Comparison of ENCODE assay signal across 17 cellular contexts in the genomic region with DNA sequence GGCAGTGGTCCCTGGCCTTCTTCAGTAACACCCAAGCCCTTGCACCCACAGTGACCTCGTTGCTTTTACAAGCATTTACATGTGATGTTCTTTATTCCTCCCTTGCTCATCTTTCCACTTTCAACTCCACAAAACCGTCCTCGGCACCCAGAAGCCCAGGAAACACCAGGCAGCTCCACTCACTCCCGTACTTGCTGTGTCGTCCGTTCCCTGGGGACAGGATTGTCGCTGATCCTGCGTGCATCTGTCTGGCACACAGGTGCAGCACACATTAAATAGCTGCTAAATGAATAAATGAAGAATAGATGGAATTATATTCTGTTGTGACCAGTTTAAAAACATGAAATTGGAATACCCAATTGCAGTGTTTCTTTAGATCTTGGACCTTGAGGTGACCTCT.
DNase-seq lines count a peak whose midpoint lies in the region; ATAC-seq and TF ChIP-seq lines count a peak whose summit lies in the region.
"Had no signal": no experiment of that assay in that cellular context is flagged by ENCODE, and none has a peak within 500 bp of the region (broad histone marks: within the 10 kb centered on the region; RNA-seq: fewer than 3 reads in every experiment).

No MANE protein-coding gene starts in this region.

- no peaks in the 10 kb centered on the region for H3K27me3 ChIP-seq in AG04450 (ENCODE audit: control insufficient read depth, insufficient read depth, low read length)
- H3K27me3 ChIP-seq in CD4-positive, alpha-beta T cell (ENCODE audit: control insufficient read depth, insufficient read depth, low read length): no peaks in the 10 kb centered on the region

- H3K4me3 Mint-ChIP-seq in chondrocyte (ENCODE audit: unreplicated experiment) (no peak overlapping the region), nephron (no peak overlapping the region)
- no peak overlapping the region for H3K4me3 Mint-ChIP-seq in CD4-positive, alpha-beta T cell

- H3K9me3 ChIP-seq in AG04450 (ENCODE audit: control insufficient read depth, insufficient read depth, low read length): no peaks in the 10 kb centered on the region
- no peaks in the 10 kb centered on the region for H3K9me3 ChIP-seq in CD4-positive, alpha-beta T cell (ENCODE audit: control insufficient read depth, low read length)

- H3K9me3 Mint-ChIP-seq in chondrocyte (ENCODE audit: low read depth): no peaks in the 10 kb centered on the region
- H3K9me3 Mint-ChIP-seq in nephron: no peaks in the 10 kb centered on the region
- no peaks in the 10 kb centered on the region for H3K9me3 Mint-ChIP-seq in CD4-positive, alpha-beta T cell

- H3K36me3 Mint-ChIP-seq in chondrocyte (ENCODE audit: low read depth): no peaks in the 10 kb centered on the region
- H3K36me3 Mint-ChIP-seq in nephron (ENCODE audit: low read depth): peaks cover 15% of the 10 kb centered on the region
- peaks cover 14% of the 10 kb centered on the region for H3K36me3 Mint-ChIP-seq in CD4-positive, alpha-beta T cell (ENCODE audit: low read depth)

- peak overlapping the region; percentile 13 for H3K27ac ChIP-seq in AG04450 (ENCODE audit: low read depth, low read length)
- no peak overlapping the region for H3K27ac ChIP-seq in CD4-positive, alpha-beta T cell (ENCODE audit: low read depth, low read length)
- H3K27ac ChIP-seq: KMS-11 had no signal

- no peak for ATAC-seq in left ventricle myocardium superior
- no peak for ATAC-seq in CD4-positive, alpha-beta T cell (ENCODE audit: poor library complexity)

- H3K27me3 Mint-ChIP-seq in chondrocyte (ENCODE audit: low read depth) (no peaks in the 10 kb centered on the region), nephron (ENCODE audit: low read depth) (no peaks in the 10 kb centered on the region)
- no peaks in the 10 kb centered on the region for H3K27me3 Mint-ChIP-seq in CD4-positive, alpha-beta T cell

- TF ChIP-seq CTCF in AG04450 (IDR thresholded peaks at IDR 0.05; ENCODE audit: low read depth, low read length) (no peak), chondrocyte (IDR thresholded peaks at IDR 0.05) (no peak), nephron (IDR thresholded peaks at IDR 0.05; ENCODE audit: unreplicated experiment in 3 of 3) (no peak)
- no peak for TF ChIP-seq CTCF in CD4-positive, alpha-beta T cell (IDR thresholded peaks at IDR 0.05)

- POLR2A ChIA-PET in AG04450 (lab: Yijun Ruan, JAX): no interaction called here
- POLR2A ChIA-PET in CD4-positive, alpha-beta T cell (lab: Charles Lee): no interaction called here

- H3K4me1 Mint-ChIP-seq in chondrocyte (ENCODE audit: low read depth): peaks cover 85% of the 10 kb centered on the region
- H3K4me1 Mint-ChIP-seq in nephron: peaks cover 25% of the 10 kb centered on the region
- peaks cover 14% of the 10 kb centered on the region for H3K4me1 Mint-ChIP-seq in CD4-positive, alpha-beta T cell (ENCODE audit: low read depth)

- DNase-seq in AG04450 (ENCODE audit: low read depth, low spot score) (no peak), NCI-H524 treated with DMSO at 0.1 percent for 48 hours (lab: John Stamatoyannopoulos, UW) (peak; percentile 56), chondrocyte (ENCODE audit: low spot score) (no peak), NCI-H2107 (lab: John Stamatoyannopoulos, UW) (no peak), COR-L47 (lab: John Stamatoyannopoulos, UW) (no peak), left ventricle myocardium superior (no peak)
- DNase-seq in CD4-positive, alpha-beta T cell: no peak
- DNase-seq: C1 segment of cervical spinal cord, DMS 273 treated with DMSO at 0.1 percent for 48 hours, MV-4-11, NCI-H1930, NCI-H2171, NCI-H446, NCI-H748 treated with DMSO at 0.1 percent for 48 hours, SIG-M5 had no signal

- H3K27ac Mint-ChIP-seq in chondrocyte (ENCODE audit: unreplicated experiment) (peak overlapping the region; percentile 34), nephron (peak overlapping the region in 2 of 3 experiments; percentile 21 to 29)
- H3K27ac Mint-ChIP-seq in CD4-positive, alpha-beta T cell: no peak overlapping the region

- CTCF ChIA-PET in AG04450 (lab: Charles Lee): no interaction called here
- CTCF ChIA-PET in CD4-positive, alpha-beta T cell (lab: Charles Lee): no interaction called here

- H3K4me3 ChIP-seq in AG04450 (ENCODE audit: low read depth, low read length): no peak overlapping the region

- intact Hi-C loops in left ventricle myocardium superior (cut with micrococcal nuclease): no loop called here
- intact Hi-C loops in CD4-positive, alpha-beta T cell (cut with DNase I, micrococcal nuclease): no loop called here
